Comparison of ENCODE assay signal across 21 cellular contexts in genomic region chr13:72931311-72931710, GRCh38.
"Had no signal": no experiment of that assay in that cellular context is flagged by ENCODE, and none has a peak within 500 bp of the region (broad histone marks: within the 10 kb centered on the region; RNA-seq: fewer than 3 reads in every experiment).

No MANE protein-coding gene starts in this region.

- H3K36me3 ChIP-seq: brain microvascular endothelial cell had no signal

- H3K27me3 ChIP-seq: brain microvascular endothelial cell had no signal

- DNase-seq: activated CD4-positive, alpha-beta T cell treated with anti-CD3 and anti-CD28 coated beads for 4 hours; activated CD4-positive, alpha-beta T cell treated with anti-CD3 and anti-CD28 coated beads, Interleukin-2, amount 50 U/mL, for 4 hours; activated CD8-positive, alpha-beta memory T cell treated with anti-CD3 and anti-CD28 coated beads, Interleukin-2, amount 10 ng/mL, durations not matched to agents 7 days and 5 days; activated effector memory CD4-positive, alpha-beta T cell treated with anti-CD3 and anti-CD28 coated beads, Interleukin-2, amount 50 U/mL, for 16 hours; activated naive CD4-positive, alpha-beta T cell treated with Interleukin-2 at 50 U/mL for 16 hours; activated naive CD8-positive, alpha-beta T cell treated with anti-CD3 and anti-CD28 coated beads, Interleukin-2, amount 50 U/mL, for 24 hours; activated T-cell treated with anti-CD3 and anti-CD28 coated beads, Interleukin-2, amount 50 U/mL, for 4 hours; amygdala; brain microvascular endothelial cell; IMR-90; Kasumi-1; KBM-7; NCI-H1048; NCI-H146; NCI-H187 treated with DMSO at 0.1 percent for 48 hours; NCI-H2107; NCI-H446; NCI-H524; SHP77 treated with DMSO at 0.1 percent for 48 hours had no signal

- ATAC-seq: activated CD4-positive, CD25-positive, alpha-beta regulatory T cell treated with anti-CD3 and anti-CD28 coated beads, Interleukin-2, amount 50 U/mL, for 24 hours; activated CD8-positive, alpha-beta memory T cell treated with anti-CD3 and anti-CD28 coated beads, Interleukin-2, amount 10 ng/mL, durations not matched to agents 7 days and 5 days; activated naive CD4-positive, alpha-beta T cell treated with anti-CD3 and anti-CD28 coated beads, Interleukin-2, amount 50 U/mL, for 72 hours; activated naive CD8-positive, alpha-beta T cell treated with anti-CD3 and anti-CD28 coated beads, Interleukin-2, amount 50 U/mL, for 24 hours; activated T-cell treated with anti-CD3 and anti-CD28 coated beads, Interleukin-2, amount 50 U/mL, for 4 hours had no signal

- H3K27ac ChIP-seq: brain microvascular endothelial cell had no signal
